ENCODE assay signal across 10 cellular contexts in genomic region chr9:5617749-5618148, GRCh38. TPM values are rescaled to one million over a fixed set of nuclear protein-coding genes. Genes with fewer than 3 reads are reported as not detected.
DNase-seq lines count a peak whose midpoint lies in the region; ATAC-seq, FAIRE-seq and TF ChIP-seq lines count a peak whose summit lies in the region.
"Had no signal": no experiment of that assay in that cellular context is flagged by ENCODE, and none has a peak within 500 bp of the region (broad histone marks: within the 10 kb centered on the region; RNA-seq: fewer than 3 reads in every experiment).

No MANE protein-coding gene starts in this region.

- POLR2A ChIA-PET in CD4-positive, alpha-beta T cell (lab: Charles Lee): no interaction called here

- no peaks in the 10 kb centered on the region for H3K27me3 Mint-ChIP-seq in CD4-positive, alpha-beta T cell
- H3K27me3 Mint-ChIP-seq in T-helper 2 cell treated with Interferon-gamma antibody and Interleukin-4, amounts not matched to agents 5 μg/mL and 100 μg/mL, for 36 hours (ENCODE audit: low read depth): no peaks in the 10 kb centered on the region

- DNase-seq in CD4-positive, alpha-beta T cell: no peak
- no peak for DNase-seq in T-helper 2 cell treated with Interferon-gamma antibody and Interleukin-4, amounts not matched to agents 5 μg/mL and 100 μg/mL, for 36 hours (ENCODE audit: low spot score)
- DNase-seq in SW480 (ENCODE audit: low spot score) (no peak), Peyer's patch (no peak), HTR-8/SVneo (ENCODE audit: insufficient read length, low spot score) (no peak), DMS 273 treated with DMSO at 0.1 percent for 48 hours (lab: John Stamatoyannopoulos, UW) (no peak)
- DNase-seq: EL, NCI-H1694 had no signal

- H3K9me3 Mint-ChIP-seq in CD4-positive, alpha-beta T cell: no peaks in the 10 kb centered on the region
- H3K9me3 Mint-ChIP-seq in T-helper 2 cell treated with Interferon-gamma antibody and Interleukin-4, amounts not matched to agents 5 μg/mL and 100 μg/mL, for 36 hours: no peaks in the 10 kb centered on the region

- H3K27me3 ChIP-seq in CD4-positive, alpha-beta T cell (ENCODE audit: control insufficient read depth, insufficient read depth, low read length): no peaks in the 10 kb centered on the region
- H3K27me3 ChIP-seq in Peyer's patch: no peaks in the 10 kb centered on the region

- no peaks in the 10 kb centered on the region for H3K9me3 ChIP-seq in CD4-positive, alpha-beta T cell (ENCODE audit: control insufficient read depth, low read length)
- no peaks in the 10 kb centered on the region for H3K9me3 ChIP-seq in Peyer's patch

- TF ChIP-seq POLR2A in Peyer's patch (IDR thresholded peaks at IDR 0.05): no peak

- peaks cover 11% of the 10 kb centered on the region for H3K36me3 Mint-ChIP-seq in CD4-positive, alpha-beta T cell (ENCODE audit: low read depth)
- peaks cover 22% of the 10 kb centered on the region for H3K36me3 Mint-ChIP-seq in T-helper 2 cell treated with Interferon-gamma antibody and Interleukin-4, amounts not matched to agents 5 μg/mL and 100 μg/mL, for 36 hours (ENCODE audit: low read depth)

- intact Hi-C loops in CD4-positive, alpha-beta T cell (cut with DNase I, micrococcal nuclease): no loop called here

- no peak for FAIRE-seq in HTR-8/SVneo (lab: Jason Lieb, UNC)

- no peak overlapping the region for H3K4me3 ChIP-seq in Peyer's patch

- CTCF ChIA-PET in CD4-positive, alpha-beta T cell (lab: Charles Lee): no interaction called here

- no peak overlapping the region for H3K27ac ChIP-seq in CD4-positive, alpha-beta T cell (ENCODE audit: low read depth, low read length)
- peak overlapping the region in 1 of 4 donors; percentile 43 for H3K27ac ChIP-seq in Peyer's patch

- peaks cover 0 to 4% (median 2%) of the 10 kb centered on the region in 4 donors for H3K4me1 ChIP-seq in Peyer's patch

- TF ChIP-seq CTCF in CD4-positive, alpha-beta T cell (IDR thresholded peaks at IDR 0.05): no peak
- no peak for TF ChIP-seq CTCF in Peyer's patch (IDR thresholded peaks at IDR 0.05)

- H3K36me3 ChIP-seq in Peyer's patch: no peaks in the 10 kb centered on the region

- no peak overlapping the region for H3K4me3 Mint-ChIP-seq in CD4-positive, alpha-beta T cell
- H3K4me3 Mint-ChIP-seq in T-helper 2 cell treated with Interferon-gamma antibody and Interleukin-4, amounts not matched to agents 5 μg/mL and 100 μg/mL, for 36 hours: peak overlapping the region; percentile 41

- no peak for ATAC-seq in CD4-positive, alpha-beta T cell (ENCODE audit: poor library complexity)
- ATAC-seq in GM19397 (IDR thresholded peaks at IDR 0.05; ENCODE audit: unreplicated experiment) (peak; percentile 90), HG03135 (IDR thresholded peaks at IDR 0.05; ENCODE audit: unreplicated experiment) (peak; percentile 96)

- peaks cover 55% of the 10 kb centered on the region for H3K4me1 Mint-ChIP-seq in CD4-positive, alpha-beta T cell (ENCODE audit: low read depth)
- peaks cover 31% of the 10 kb centered on the region for H3K4me1 Mint-ChIP-seq in T-helper 2 cell treated with Interferon-gamma antibody and Interleukin-4, amounts not matched to agents 5 μg/mL and 100 μg/mL, for 36 hours (ENCODE audit: low read depth)

- peak overlapping the region; percentile 0 for H3K27ac Mint-ChIP-seq in CD4-positive, alpha-beta T cell
- peak overlapping the region; percentile 74 for H3K27ac Mint-ChIP-seq in T-helper 2 cell treated with Interferon-gamma antibody and Interleukin-4, amounts not matched to agents 5 μg/mL and 100 μg/mL, for 36 hours

RNA-seq across cellular contexts. Expression of gene RIC1, which starts 11.2 kb away (rescaled TPM):
- total RNA-seq in CD4-positive, alpha-beta T cell: 10 to 100 TPM; 24.7 to 26.3 TPM
- total RNA-seq in Peyer's patch: 10 to 100 TPM; 31.1 to 49.6 (median 39.2) TPM
